Comparison of ENCODE assay signal across 2 cellular contexts in the genomic region with DNA sequence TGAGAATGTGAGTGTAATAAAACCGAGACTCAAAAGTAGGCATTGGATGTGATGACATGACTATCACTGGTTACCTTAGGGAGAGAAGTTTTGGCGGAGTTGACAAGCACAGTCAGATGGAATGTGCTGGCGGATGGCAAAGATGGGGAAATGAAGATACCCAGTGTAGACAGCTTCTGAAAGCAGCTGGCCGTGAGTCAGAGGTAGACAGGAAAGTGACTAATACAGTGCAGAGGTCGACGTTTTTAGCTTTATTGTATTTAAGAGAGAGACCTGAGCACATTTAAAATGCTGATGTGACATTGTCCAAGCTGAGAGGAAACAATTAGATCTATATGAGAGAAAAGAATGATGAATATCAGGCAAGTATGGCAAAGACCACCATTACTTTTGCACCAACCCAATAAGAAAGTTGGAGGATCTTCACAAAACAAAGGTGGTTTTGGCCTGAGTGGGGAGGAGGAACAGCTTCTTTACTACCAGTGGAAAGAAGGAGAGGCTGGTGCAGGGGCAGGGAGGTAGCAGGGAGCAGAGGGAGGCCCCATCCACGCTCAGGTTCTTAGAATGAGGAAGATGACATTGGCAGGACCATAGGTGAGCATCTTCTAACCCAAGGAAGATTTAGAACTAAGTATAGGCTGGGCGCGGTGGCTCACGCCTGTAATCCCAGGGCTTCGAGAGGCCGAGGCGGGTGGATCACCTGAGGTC.
TF ChIP-seq lines count a peak whose summit lies in the region.

No MANE protein-coding gene starts in this region.

TF ChIP-seq in HCT116, 20 proteins besides CTCF, POLR2A, EP300 and RAD21 (continued from another document):
- TF ChIP-seq REST (IDR thresholded peaks at IDR 0.05; ENCODE audit: low read depth): no peak
- TF ChIP-seq, protein P1, sequence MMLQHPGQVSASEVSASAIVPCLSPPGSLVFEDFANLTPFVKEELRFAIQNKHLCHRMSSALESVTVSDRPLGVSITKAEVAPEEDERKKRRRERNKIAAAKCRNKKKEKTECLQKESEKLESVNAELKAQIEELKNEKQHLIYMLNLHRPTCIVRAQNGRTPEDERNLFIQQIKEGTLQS (IDR thresholded peaks at IDR 0.05): no peak
- TF ChIP-seq POLR2AphosphoS5 (IDR thresholded peaks at IDR 0.05; ENCODE audit: low read depth, low read length): no peak
- no peak for TF ChIP-seq SP1 (IDR thresholded peaks at IDR 0.05; ENCODE audit: low read depth)
TF ChIP-seq in HCT116: peak in this region for 1.

TF ChIP-seq in HepG2, 621 proteins besides CTCF, POLR2A, EP300 and RAD21 (continued from another document):
- TF ChIP-seq MAFK (conservative IDR thresholded peaks at IDR 0.05 in 1 of 2, IDR thresholded peaks at IDR 0.05 in 1 of 2; ENCODE audit: low read length in 2 of 2): peak; percentile 68
- no peak for TF ChIP-seq SMAD3 (CRISPR knock-in tag; IDR thresholded peaks at IDR 0.05)
- peak; percentile 30; the same call in 1 of the 2 replicates for TF ChIP-seq FOSL2 (CRISPR knock-in tag; IDR thresholded peaks at IDR 0.05)
